Comparison of ENCODE assay signal across 1 cellular context in the genomic region with DNA sequence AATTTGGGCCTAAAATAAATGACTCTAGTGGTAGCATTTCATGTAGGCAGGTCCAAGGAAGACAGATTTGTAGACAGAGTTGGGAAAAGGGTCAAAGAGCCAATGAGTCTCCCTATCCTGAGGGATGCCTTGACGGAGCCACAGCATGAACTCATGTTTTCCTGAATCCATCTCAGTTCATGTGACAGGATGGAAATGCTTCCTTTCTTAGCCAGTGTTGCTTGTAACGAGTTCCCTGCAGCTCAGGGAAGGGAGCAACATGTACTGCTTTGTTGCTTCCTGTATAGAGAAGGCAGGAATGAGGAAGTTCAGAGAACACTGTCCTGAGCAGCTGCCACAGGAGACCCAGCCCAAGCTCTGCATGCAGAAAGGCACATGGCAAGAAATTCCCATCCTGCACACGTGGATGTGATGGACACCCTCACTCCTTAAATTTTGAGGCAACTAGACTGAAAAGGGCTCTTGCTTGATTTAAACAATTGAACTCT.
TF ChIP-seq lines count a peak whose summit lies in the region.

No MANE protein-coding gene starts in this region.

TF ChIP-seq in HepG2, 621 proteins besides CTCF, POLR2A, EP300 and RAD21 (continues in another document):
- no peak for TF ChIP-seq SAFB2 (CRISPR knock-in tag; IDR thresholded peaks at IDR 0.05; ENCODE audit: borderline replicate concordance, low read depth)
- TF ChIP-seq ZNF670 (CRISPR knock-in tag; IDR thresholded peaks at IDR 0.05; ENCODE audit: borderline replicate concordance): no peak
- no peak for TF ChIP-seq ZFP37 (CRISPR knock-in tag; IDR thresholded peaks at IDR 0.05; ENCODE audit: borderline replicate concordance)
- TF ChIP-seq, protein P1, sequence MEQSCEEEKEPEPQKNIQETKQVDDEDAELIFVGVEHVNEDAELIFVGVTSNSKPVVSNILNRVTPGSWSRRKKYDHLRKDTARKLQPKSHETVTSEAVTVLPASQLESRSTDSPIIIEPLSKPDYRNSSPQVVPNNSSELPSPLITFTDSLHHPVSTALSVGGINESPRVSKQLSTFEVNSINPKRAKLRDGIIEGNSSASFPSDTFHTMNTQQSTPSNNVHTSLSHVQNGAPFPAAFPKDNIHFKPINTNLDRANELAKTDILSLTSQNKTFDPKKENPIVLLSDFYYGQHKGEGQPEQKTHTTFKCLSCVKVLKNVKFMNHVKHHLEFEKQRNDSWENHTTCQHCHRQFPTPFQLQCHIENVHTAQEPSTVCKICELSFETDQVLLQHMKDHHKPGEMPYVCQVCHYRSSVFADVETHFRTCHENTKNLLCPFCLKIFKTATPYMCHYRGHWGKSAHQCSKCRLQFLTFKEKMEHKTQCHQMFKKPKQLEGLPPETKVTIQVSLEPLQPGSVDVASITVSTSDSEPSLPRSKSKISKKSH (CRISPR knock-in tag; IDR thresholded peaks at IDR 0.05; ENCODE audit: borderline replicate concordance): no peak
- TF ChIP-seq, protein P2, sequence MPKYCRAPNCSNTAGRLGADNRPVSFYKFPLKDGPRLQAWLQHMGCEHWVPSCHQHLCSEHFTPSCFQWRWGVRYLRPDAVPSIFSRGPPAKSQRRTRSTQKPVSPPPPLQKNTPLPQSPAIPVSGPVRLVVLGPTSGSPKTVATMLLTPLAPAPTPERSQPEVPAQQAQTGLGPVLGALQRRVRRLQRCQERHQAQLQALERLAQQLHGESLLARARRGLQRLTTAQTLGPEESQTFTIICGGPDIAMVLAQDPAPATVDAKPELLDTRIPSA (CRISPR knock-in tag; IDR thresholded peaks at IDR 0.05; ENCODE audit: borderline replicate concordance): no peak
- TF ChIP-seq GZF1 (CRISPR knock-in tag; IDR thresholded peaks at IDR 0.05): 0 out of 2 replicates have a peak, but pooled peaks have one; percentile 46
- TF ChIP-seq, protein P3, sequence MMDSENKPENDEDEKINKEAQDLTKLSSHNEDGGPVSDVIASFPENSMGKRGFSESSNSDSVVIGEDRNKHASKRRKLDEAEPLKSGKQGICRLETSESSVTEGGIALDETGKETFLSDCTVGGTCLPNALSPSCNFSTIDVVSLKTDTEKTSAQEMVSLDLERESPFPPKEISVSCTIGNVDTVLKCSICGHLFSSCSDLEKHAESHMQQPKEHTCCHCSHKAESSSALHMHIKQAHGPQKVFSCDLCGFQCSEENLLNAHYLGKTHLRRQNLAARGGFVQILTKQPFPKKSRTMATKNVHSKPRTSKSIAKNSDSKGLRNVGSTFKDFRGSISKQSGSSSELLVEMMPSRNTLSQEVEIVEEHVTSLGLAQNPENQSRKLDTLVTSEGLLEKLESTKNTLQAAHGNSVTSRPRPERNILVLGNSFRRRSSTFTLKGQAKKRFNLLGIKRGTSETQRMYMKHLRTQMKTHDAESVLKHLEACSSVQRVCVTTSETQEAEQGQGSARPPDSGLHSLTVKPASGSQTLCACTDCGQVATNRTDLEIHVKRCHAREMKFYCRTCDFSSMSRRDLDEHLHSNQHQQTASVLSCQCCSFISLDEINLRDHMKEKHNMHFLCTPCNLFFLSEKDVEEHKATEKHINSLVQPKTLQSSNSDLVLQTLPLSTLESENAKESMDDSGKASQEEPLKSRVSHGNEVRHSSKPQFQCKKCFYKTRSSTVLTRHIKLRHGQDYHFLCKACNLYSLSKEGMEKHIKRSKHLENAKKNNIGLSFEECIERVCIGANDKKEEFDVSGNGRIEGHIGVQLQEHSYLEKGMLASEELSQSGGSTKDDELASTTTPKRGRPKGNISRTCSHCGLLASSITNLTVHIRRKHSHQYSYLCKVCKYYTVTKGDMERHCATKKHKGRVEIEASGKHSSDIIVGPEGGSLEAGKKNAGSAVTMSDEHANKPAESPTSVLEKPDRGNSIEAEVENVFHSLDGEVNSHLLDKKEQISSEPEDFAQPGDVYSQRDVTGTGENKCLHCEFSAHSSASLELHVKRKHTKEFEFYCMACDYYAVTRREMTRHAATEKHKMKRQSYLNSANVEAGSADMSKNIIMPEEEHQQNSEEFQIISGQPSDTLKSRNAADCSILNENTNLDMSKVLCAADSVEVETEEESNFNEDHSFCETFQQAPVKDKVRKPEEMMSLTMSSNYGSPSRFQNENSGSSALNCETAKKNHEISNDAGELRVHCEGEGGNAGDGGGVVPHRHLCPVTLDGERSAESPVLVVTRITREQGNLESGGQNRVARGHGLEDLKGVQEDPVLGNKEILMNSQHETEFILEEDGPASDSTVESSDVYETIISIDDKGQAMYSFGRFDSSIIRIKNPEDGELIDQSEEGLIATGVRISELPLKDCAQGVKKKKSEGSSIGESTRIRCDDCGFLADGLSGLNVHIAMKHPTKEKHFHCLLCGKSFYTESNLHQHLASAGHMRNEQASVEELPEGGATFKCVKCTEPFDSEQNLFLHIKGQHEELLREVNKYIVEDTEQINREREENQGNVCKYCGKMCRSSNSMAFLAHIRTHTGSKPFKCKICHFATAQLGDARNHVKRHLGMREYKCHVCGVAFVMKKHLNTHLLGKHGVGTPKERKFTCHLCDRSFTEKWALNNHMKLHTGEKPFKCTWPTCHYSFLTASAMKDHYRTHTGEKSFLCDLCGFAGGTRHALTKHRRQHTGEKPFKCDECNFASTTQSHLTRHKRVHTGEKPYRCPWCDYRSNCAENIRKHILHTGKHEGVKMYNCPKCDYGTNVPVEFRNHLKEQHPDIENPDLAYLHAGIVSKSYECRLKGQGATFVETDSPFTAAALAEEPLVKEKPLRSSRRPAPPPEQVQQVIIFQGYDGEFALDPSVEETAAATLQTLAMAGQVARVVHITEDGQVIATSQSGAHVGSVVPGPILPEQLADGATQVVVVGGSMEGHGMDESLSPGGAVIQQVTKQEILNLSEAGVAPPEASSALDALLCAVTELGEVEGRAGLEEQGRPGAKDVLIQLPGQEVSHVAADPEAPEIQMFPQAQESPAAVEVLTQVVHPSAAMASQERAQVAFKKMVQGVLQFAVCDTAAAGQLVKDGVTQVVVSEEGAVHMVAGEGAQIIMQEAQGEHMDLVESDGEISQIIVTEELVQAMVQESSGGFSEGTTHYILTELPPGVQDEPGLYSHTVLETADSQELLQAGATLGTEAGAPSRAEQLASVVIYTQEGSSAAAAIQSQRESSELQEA (CRISPR knock-in tag; IDR thresholded peaks at IDR 0.05; ENCODE audit: not compliant biosample characterization): no peak
- TF ChIP-seq ZBTB20 (CRISPR knock-in tag; IDR thresholded peaks at IDR 0.05; ENCODE audit: borderline replicate concordance, low read depth): peak; percentile 50; the same call in 1 of the 2 replicates
- TF ChIP-seq CHD4 (IDR thresholded peaks at IDR 0.05; ENCODE audit: borderline replicate concordance, low read length): no peak
- no peak for TF ChIP-seq ZZZ3 (CRISPR knock-in tag; IDR thresholded peaks at IDR 0.05; ENCODE audit: borderline replicate concordance)
- no peak for TF ChIP-seq SP1 (IDR thresholded peaks at IDR 0.05)
- 0 out of 2 replicates have a peak, but pooled peaks have one; percentile 22 for TF ChIP-seq SP1 (CRISPR knock-in tag; IDR thresholded peaks at IDR 0.05)
- TF ChIP-seq SP5 (CRISPR knock-in tag; IDR thresholded peaks at IDR 0.05; ENCODE audit: borderline replicate concordance, low read depth): no peak
- TF ChIP-seq RBM39 (IDR thresholded peaks at IDR 0.05; ENCODE audit: low read depth, low read length, poor library complexity, severe bottlenecking): no peak
- TF ChIP-seq HOXA7 (CRISPR knock-in tag; IDR thresholded peaks at IDR 0.05): no peak
- 0 out of 2 replicates have a peak, but pooled peaks have one; percentile 20 for TF ChIP-seq FOXO1 (CRISPR knock-in tag; IDR thresholded peaks at IDR 0.05)
- TF ChIP-seq ZNF260 (CRISPR knock-in tag; IDR thresholded peaks at IDR 0.05; ENCODE audit: borderline replicate concordance, low read depth): no peak
- no peak for TF ChIP-seq ZNF124 (CRISPR knock-in tag; IDR thresholded peaks at IDR 0.05)
- no peak for TF ChIP-seq ZNF10 (CRISPR knock-in tag; IDR thresholded peaks at IDR 0.05; ENCODE audit: borderline replicate concordance, low read depth)
- TF ChIP-seq KDM2A (CRISPR knock-in tag; IDR thresholded peaks at IDR 0.05; ENCODE audit: borderline replicate concordance, low read depth): no peak
- TF ChIP-seq, protein P4, sequence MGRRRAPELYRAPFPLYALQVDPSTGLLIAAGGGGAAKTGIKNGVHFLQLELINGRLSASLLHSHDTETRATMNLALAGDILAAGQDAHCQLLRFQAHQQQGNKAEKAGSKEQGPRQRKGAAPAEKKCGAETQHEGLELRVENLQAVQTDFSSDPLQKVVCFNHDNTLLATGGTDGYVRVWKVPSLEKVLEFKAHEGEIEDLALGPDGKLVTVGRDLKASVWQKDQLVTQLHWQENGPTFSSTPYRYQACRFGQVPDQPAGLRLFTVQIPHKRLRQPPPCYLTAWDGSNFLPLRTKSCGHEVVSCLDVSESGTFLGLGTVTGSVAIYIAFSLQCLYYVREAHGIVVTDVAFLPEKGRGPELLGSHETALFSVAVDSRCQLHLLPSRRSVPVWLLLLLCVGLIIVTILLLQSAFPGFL (CRISPR knock-in tag; IDR thresholded peaks at IDR 0.05): no peak
- TF ChIP-seq, protein P5, sequence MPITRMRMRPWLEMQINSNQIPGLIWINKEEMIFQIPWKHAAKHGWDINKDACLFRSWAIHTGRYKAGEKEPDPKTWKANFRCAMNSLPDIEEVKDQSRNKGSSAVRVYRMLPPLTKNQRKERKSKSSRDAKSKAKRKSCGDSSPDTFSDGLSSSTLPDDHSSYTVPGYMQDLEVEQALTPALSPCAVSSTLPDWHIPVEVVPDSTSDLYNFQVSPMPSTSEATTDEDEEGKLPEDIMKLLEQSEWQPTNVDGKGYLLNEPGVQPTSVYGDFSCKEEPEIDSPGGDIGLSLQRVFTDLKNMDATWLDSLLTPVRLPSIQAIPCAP (CRISPR knock-in tag; IDR thresholded peaks at IDR 0.05; ENCODE audit: low read depth): no peak
- peak; percentile 70; the same call in 1 of the 2 replicates for TF ChIP-seq HDAC2 (CRISPR knock-in tag; IDR thresholded peaks at IDR 0.05)
- no peak for TF ChIP-seq EZH2 (conservative IDR thresholded peaks at IDR 0.05; ENCODE audit: low read depth, low read length)
- no peak for TF ChIP-seq ZFP82 (CRISPR knock-in tag; IDR thresholded peaks at IDR 0.05; ENCODE audit: borderline replicate concordance)
- TF ChIP-seq THAP11 (CRISPR knock-in tag; IDR thresholded peaks at IDR 0.05): no peak
- no peak for TF ChIP-seq ZNF230 (CRISPR knock-in tag; IDR thresholded peaks at IDR 0.05)
- TF ChIP-seq, protein P6, sequence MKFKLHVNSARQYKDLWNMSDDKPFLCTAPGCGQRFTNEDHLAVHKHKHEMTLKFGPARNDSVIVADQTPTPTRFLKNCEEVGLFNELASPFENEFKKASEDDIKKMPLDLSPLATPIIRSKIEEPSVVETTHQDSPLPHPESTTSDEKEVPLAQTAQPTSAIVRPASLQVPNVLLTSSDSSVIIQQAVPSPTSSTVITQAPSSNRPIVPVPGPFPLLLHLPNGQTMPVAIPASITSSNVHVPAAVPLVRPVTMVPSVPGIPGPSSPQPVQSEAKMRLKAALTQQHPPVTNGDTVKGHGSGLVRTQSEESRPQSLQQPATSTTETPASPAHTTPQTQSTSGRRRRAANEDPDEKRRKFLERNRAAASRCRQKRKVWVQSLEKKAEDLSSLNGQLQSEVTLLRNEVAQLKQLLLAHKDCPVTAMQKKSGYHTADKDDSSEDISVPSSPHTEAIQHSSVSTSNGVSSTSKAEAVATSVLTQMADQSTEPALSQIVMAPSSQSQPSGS (CRISPR knock-in tag; IDR thresholded peaks at IDR 0.05): peak; percentile 11; the same call in 1 of the 2 replicates
- TF ChIP-seq, protein P7, sequence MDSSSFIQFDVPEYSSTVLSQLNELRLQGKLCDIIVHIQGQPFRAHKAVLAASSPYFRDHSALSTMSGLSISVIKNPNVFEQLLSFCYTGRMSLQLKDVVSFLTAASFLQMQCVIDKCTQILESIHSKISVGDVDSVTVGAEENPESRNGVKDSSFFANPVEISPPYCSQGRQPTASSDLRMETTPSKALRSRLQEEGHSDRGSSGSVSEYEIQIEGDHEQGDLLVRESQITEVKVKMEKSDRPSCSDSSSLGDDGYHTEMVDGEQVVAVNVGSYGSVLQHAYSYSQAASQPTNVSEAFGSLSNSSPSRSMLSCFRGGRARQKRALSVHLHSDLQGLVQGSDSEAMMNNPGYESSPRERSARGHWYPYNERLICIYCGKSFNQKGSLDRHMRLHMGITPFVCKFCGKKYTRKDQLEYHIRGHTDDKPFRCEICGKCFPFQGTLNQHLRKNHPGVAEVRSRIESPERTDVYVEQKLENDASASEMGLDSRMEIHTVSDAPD (CRISPR knock-in tag; IDR thresholded peaks at IDR 0.05): no peak
- TF ChIP-seq ZNF543 (CRISPR knock-in tag; IDR thresholded peaks at IDR 0.05): 0 out of 2 replicates have a peak, but pooled peaks have one; percentile 52
- no peak for TF ChIP-seq GFI1 (CRISPR knock-in tag; IDR thresholded peaks at IDR 0.05; ENCODE audit: borderline replicate concordance)
- no peak for TF ChIP-seq SIX4 (CRISPR knock-in tag; IDR thresholded peaks at IDR 0.05)
- no peak for TF ChIP-seq KDM4B (CRISPR knock-in tag; IDR thresholded peaks at IDR 0.05)
- peak; percentile 91 for TF ChIP-seq ELF1 (CRISPR knock-in tag; IDR thresholded peaks at IDR 0.05)
- no peak for TF ChIP-seq ZNF567 (CRISPR knock-in tag; IDR thresholded peaks at IDR 0.05; ENCODE audit: borderline replicate concordance)
- no peak for TF ChIP-seq ZNF432 (CRISPR knock-in tag; IDR thresholded peaks at IDR 0.05; ENCODE audit: borderline replicate concordance)
- no peak for TF ChIP-seq REL (CRISPR knock-in tag; conservative IDR thresholded peaks at IDR 0.05)
- no peak for TF ChIP-seq ATRX (CRISPR knock-in tag; IDR thresholded peaks at IDR 0.05; ENCODE audit: borderline replicate concordance)
- TF ChIP-seq SYNCRIP (IDR thresholded peaks at IDR 0.05; ENCODE audit: insufficient read depth, low read depth, low read length): no peak
- 0 out of 2 replicates have a peak, but pooled peaks have one; percentile 43 for TF ChIP-seq ZNF136 (CRISPR knock-in tag; IDR thresholded peaks at IDR 0.05; ENCODE audit: low read depth)
- TF ChIP-seq, protein P8, sequence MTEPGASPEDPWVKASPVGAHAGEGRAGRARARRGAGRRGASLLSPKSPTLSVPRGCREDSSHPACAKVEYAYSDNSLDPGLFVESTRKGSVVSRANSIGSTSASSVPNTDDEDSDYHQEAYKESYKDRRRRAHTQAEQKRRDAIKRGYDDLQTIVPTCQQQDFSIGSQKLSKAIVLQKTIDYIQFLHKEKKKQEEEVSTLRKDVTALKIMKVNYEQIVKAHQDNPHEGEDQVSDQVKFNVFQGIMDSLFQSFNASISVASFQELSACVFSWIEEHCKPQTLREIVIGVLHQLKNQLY (CRISPR knock-in tag; IDR thresholded peaks at IDR 0.05): peak; percentile 38; the same call in 1 of the 2 replicates
- TF ChIP-seq, protein P9, sequence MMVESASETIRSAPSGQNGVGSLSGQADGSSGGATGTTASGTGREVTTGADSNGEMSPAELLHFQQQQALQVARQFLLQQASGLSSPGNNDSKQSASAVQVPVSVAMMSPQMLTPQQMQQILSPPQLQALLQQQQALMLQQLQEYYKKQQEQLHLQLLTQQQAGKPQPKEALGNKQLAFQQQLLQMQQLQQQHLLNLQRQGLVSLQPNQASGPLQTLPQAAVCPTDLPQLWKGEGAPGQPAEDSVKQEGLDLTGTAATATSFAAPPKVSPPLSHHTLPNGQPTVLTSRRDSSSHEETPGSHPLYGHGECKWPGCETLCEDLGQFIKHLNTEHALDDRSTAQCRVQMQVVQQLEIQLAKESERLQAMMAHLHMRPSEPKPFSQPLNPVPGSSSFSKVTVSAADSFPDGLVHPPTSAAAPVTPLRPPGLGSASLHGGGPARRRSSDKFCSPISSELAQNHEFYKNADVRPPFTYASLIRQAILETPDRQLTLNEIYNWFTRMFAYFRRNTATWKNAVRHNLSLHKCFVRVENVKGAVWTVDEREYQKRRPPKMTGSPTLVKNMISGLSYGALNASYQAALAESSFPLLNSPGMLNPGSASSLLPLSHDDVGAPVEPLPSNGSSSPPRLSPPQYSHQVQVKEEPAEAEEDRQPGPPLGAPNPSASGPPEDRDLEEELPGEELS (CRISPR knock-in tag; IDR thresholded peaks at IDR 0.05): no peak
- no peak for TF ChIP-seq XRCC5 (optimal IDR thresholded peaks at IDR 0.05; ENCODE audit: low read length)
- no peak for TF ChIP-seq FOXK2 (IDR thresholded peaks at IDR 0.05)
